ENCODE assay signal across 17 cellular contexts in genomic region chr3:100076544-100077529, GRCh38. TPM values are rescaled to one million over a fixed set of nuclear protein-coding genes. Genes with fewer than 3 reads are reported as not detected.
A peak's percentile ranks its signal among the peaks of the same experiment; 100 is the strongest.
DNase-seq lines count a peak whose midpoint lies in the region; ATAC-seq and TF ChIP-seq lines count a peak whose summit lies in the region.
"Had no signal": no experiment of that assay in that cellular context is flagged by ENCODE, and none has a peak within 500 bp of the region (broad histone marks: within the 10 kb centered on the region; RNA-seq: fewer than 3 reads in every experiment).

No MANE protein-coding gene starts in this region.

- in situ Hi-C loops in gastrocnemius medialis (cut with MboI; ENCODE audit: low sequenced_read_pairs in 4 of 4) = no loop called here

- H3K36me3 ChIP-seq in WERI-Rb-1 = no peaks in the 10 kb centered on the region; the same call in 1 of the 2 replicates
- H3K36me3 ChIP-seq in colonic mucosa = no peaks in the 10 kb centered on the region
- no peaks in the 10 kb centered on the region for H3K36me3 ChIP-seq in right lobe of liver
- H3K36me3 ChIP-seq in gastrocnemius medialis = no peaks in the 10 kb centered on the region

- H3K27me3 ChIP-seq in WERI-Rb-1 (ENCODE audit: insufficient read depth, low read depth, severe bottlenecking) = no peaks in the 10 kb centered on the region
- H3K27me3 ChIP-seq in colonic mucosa = no peaks in the 10 kb centered on the region
- no peaks in the 10 kb centered on the region for H3K27me3 ChIP-seq in right lobe of liver
- H3K27me3 ChIP-seq in gastrocnemius medialis = no peaks in the 10 kb centered on the region
- H3K27me3 ChIP-seq: BLaER1 treated with 17β-estradiol and CSF1 and Interleukin-3, amounts not matched to agents 10 nM and 100 nM had no signal

- peak overlapping the region in 1 of 2 donors; percentile 30 for H3K9ac ChIP-seq in colonic mucosa (ENCODE audit: low read depth in 2 of 2, low read length in 2 of 2)
- H3K9ac ChIP-seq: BLaER1 treated with 17β-estradiol and CSF1 and Interleukin-3, amounts not matched to agents 10 nM and 100 nM had no signal

- intact Hi-C loops in colonic mucosa (cut with DNase I) (no loop called here), right lobe of liver (cut with DNase I) (no loop called here), gastrocnemius medialis (cut with DNase I; ENCODE audit: low total_unique reads) (no loop called here)

- peaks cover 10% of the 10 kb centered on the region for H3K4me1 ChIP-seq in colonic mucosa
- peaks cover 0 to 23% (median 6%) of the 10 kb centered on the region in 4 donors for H3K4me1 ChIP-seq in right lobe of liver
- peaks cover 31 to 50% of the 10 kb centered on the region in 2 donors for H3K4me1 ChIP-seq in gastrocnemius medialis

- ATAC-seq in right lobe of liver = peak; percentile 66 to 88 (median 80)
- no peak for ATAC-seq in gastrocnemius medialis

- H3K27ac ChIP-seq in WERI-Rb-1 (peak overlapping the region; percentile 75), colonic mucosa (peak overlapping the region; percentile 42), right lobe of liver (peak overlapping the region in 2 of 3 donors; percentile 38 to 39), gastrocnemius medialis (peak overlapping the region; percentile 16 to 80 (median 28)), substantia nigra (ENCODE audit: low read depth, low read length, poor library complexity, severe bottlenecking) (no peak overlapping the region)
- H3K27ac ChIP-seq: BLaER1 treated with 17β-estradiol and CSF1 and Interleukin-3, amounts not matched to agents 10 nM and 100 nM; epithelial cell of prostate; PC-9 had no signal

- TF ChIP-seq CTCF in WERI-Rb-1 (IDR thresholded peaks at IDR 0.05; ENCODE audit: low read depth, low read length) = no peak
- TF ChIP-seq CTCF in colonic mucosa (IDR thresholded peaks at IDR 0.05) = no peak
- no peak for TF ChIP-seq CTCF in right lobe of liver (IDR thresholded peaks at IDR 0.05)
- TF ChIP-seq CTCF in gastrocnemius medialis (IDR thresholded peaks at IDR 0.05 in 4 of 5, conservative IDR thresholded peaks at IDR 0.05 in 1 of 5) = no peak

- DNase-seq in WERI-Rb-1 (peak; percentile 27), colonic mucosa (no peak), right lobe of liver (peak in 1 of 3 donors; percentile 56), gastrocnemius medialis (no peak), kidney glomerular epithelial cell (lab: John Stamatoyannopoulos, UW) (no peak), GM03348 (ENCODE audit: low spot score) (no peak), substantia nigra (lab: John Stamatoyannopoulos, UW) (no peak)
- DNase-seq: activated CD4-positive, alpha-beta T cell treated with anti-CD3 and anti-CD28 coated beads for 48 hours; activated gamma-delta T cell; DMS79 treated with DMSO at 0.1 percent for 48 hours; midbrain; NCI-H345; PC-9; stimulated activated naive CD4-positive, alpha-beta T cell treated with Interleukin-2 at 50 U/mL for 16 hours; T-cell had no signal

- TF ChIP-seq POLR2A in right lobe of liver (IDR thresholded peaks at IDR 0.05) (no peak), gastrocnemius medialis (IDR thresholded peaks at IDR 0.05) (no peak)

- H3K9me3 ChIP-seq in WERI-Rb-1 (ENCODE audit: severe bottlenecking) (no peaks in the 10 kb centered on the region), colonic mucosa (no peaks in the 10 kb centered on the region), right lobe of liver (no peaks in the 10 kb centered on the region), gastrocnemius medialis (no peaks in the 10 kb centered on the region)

- H3K4me3 ChIP-seq in WERI-Rb-1 (ENCODE audit: low read depth, low read length) = no peak overlapping the region
- no peak overlapping the region for H3K4me3 ChIP-seq in colonic mucosa
- H3K4me3 ChIP-seq in right lobe of liver = no peak overlapping the region
- H3K4me3 ChIP-seq in gastrocnemius medialis = no peak overlapping the region
- H3K4me3 ChIP-seq: BLaER1 treated with 17β-estradiol and CSF1 and Interleukin-3, amounts not matched to agents 10 nM and 100 nM; PC-9 had no signal

- 47% methylated on average over 8 of the region's 8 CpGs for WGBS in right lobe of liver (ENCODE audit: insufficient coverage, low coverage, low lambda C conversion rate, missing lambda C conversion rate)

RNA-seq across cellular contexts. Expression of gene FILIP1L, which starts 37.5 kb away (rescaled TPM):
- total RNA-seq in colonic mucosa (10 to 100 TPM in 1 of 2 donors, 1 to 10 TPM in 1; 3.7 to 29.0 TPM), right lobe of liver (10 to 100 TPM in 1 of 6 experiments, 1 to 10 TPM in 4, under 1 TPM in 1; 0.97 to 10.8 (median 3.6) TPM), gastrocnemius medialis (100 to 1,000 TPM in 2 of 4 donors, 10 to 100 TPM in 2; 87.1 to 115 (median 99.6) TPM)

Comparison
In these comparisons a context has a peak if more than half of its experiments do, and no peak if none do; other contexts are left out.
1. ATAC-seq: peak in right lobe of liver (4 of 4); none in gastrocnemius medialis (0 of 2).